ENCODE assay signal across 21 cellular contexts in the genomic region with DNA sequence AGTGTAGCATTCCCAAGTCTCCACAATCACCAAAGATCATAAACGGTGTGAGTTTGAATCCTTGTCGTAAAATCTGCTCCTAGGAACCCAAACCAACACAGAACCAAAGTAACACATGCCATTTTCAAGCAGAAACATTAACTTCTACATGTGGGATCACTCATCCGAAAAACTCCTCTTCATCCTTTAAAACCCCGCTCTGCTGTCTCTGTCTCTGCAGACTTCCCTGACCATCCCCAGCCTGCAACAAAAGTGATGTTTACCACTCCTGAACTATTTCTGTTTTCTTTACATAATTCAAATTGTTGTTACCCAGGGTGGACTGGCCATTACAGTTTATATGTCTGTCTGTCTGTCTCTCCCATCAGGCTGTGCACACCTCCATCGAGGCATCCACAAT. TPM values are rescaled to one million over a fixed set of nuclear protein-coding genes. Genes with fewer than 3 reads are reported as not detected.
DNase-seq lines count a peak whose midpoint lies in the region; ATAC-seq and TF ChIP-seq lines count a peak whose summit lies in the region.
"Had no signal": no experiment of that assay in that cellular context is flagged by ENCODE, and none has a peak within 500 bp of the region (broad histone marks: within the 10 kb centered on the region; RNA-seq: fewer than 3 reads in every experiment).

No MANE protein-coding gene starts in this region.

- no peaks in the 10 kb centered on the region for H3K27me3 ChIP-seq in mammary epithelial cell (ENCODE audit: insufficient read depth, low read length)
- no peaks in the 10 kb centered on the region for H3K27me3 ChIP-seq in stomach smooth muscle (ENCODE audit: control insufficient read depth in 1 of 2, insufficient read depth in 2 of 2, low read length in 2 of 2)
- H3K27me3 ChIP-seq: SJCRH30 had no signal

- dilution Hi-C loops in mammary epithelial cell (cut with HindIII; ENCODE audit: low sequenced_read_pairs), result no loop called here

- no peak for ATAC-seq in activated CD8-positive, alpha-beta memory T cell treated with anti-CD3 and anti-CD28 coated beads, Interleukin-2, amount 10 ng/mL, durations not matched to agents 7 days and 5 days

- BruUV-seq in MCF 10A (replicated peaks; lab: Mats Ljungman, UMichigan) (no TSS peak), mammary epithelial cell (replicated peaks; lab: Mats Ljungman, UMichigan) (no TSS peak)

- no peak overlapping the region for H2AFZ ChIP-seq in mammary epithelial cell (ENCODE audit: low read depth, low read length)

- whole genome bisulfite sequencing in mammary epithelial cell (ENCODE audit: low coverage, missing lambda C conversion rate), result 92% methylated on average over 5 of the region's 5 CpGs

- no peaks in the 10 kb centered on the region for H3K36me3 Mint-ChIP-seq in MCF 10A (ENCODE audit: insufficient read depth, unreplicated experiment)
- H3K36me3 Mint-ChIP-seq in activated CD8-positive, alpha-beta memory T cell treated with anti-CD3 and anti-CD28 coated beads, Interleukin-2, amount 10 ng/mL, durations not matched to agents 7 days and 5 days, result no peaks in the 10 kb centered on the region

- H3K27ac ChIP-seq in mammary epithelial cell (ENCODE audit: insufficient read depth, low read depth, low read length) (no peak overlapping the region), cingulate gyrus (ENCODE audit: low read depth, low read length) (peak overlapping the region; percentile 30), stomach smooth muscle (ENCODE audit: low read length) (peak overlapping the region; percentile 31)
- H3K27ac ChIP-seq: C4-2B, HL-60, SJCRH30 had no signal

- H3K9me3 ChIP-seq in mammary epithelial cell (replicated peaks; ENCODE audit: insufficient read depth, low read length), result no peaks in the 10 kb centered on the region
- no peaks in the 10 kb centered on the region for H3K9me3 ChIP-seq in stomach smooth muscle (ENCODE audit: control insufficient read depth in 2 of 2, low read length in 2 of 2)
- H3K9me3 ChIP-seq: SJCRH30 had no signal

- no peak for TF ChIP-seq CTCF in MCF 10A (IDR thresholded peaks at IDR 0.05; ENCODE audit: unreplicated experiment)
- TF ChIP-seq CTCF in mammary epithelial cell (conservative IDR thresholded peaks at IDR 0.05 in 1 of 2, IDR thresholded peaks at IDR 0.05 in 1 of 2; ENCODE audit: extremely low read depth in 1 of 2, insufficient read depth in 1 of 2, low read depth in 1 of 2, low read length in 2 of 2), result no peak

- intact Hi-C loops in MCF 10A (cut with micrococcal nuclease), result loop anchor here (5.0 to 10.0 kb wide), 2 partner anchors 91 to 153 kb away; no protein-coding TSS in a partner anchor
- intact Hi-C loops in mammary epithelial cell (cut with micrococcal nuclease), result no loop called here

- no peaks in the 10 kb centered on the region for H3K79me2 ChIP-seq in mammary epithelial cell (ENCODE audit: insufficient read depth, low read length)

- no peaks in the 10 kb centered on the region for H3K9me3 Mint-ChIP-seq in MCF 10A (ENCODE audit: unreplicated experiment)
- H3K9me3 Mint-ChIP-seq in activated CD8-positive, alpha-beta memory T cell treated with anti-CD3 and anti-CD28 coated beads, Interleukin-2, amount 10 ng/mL, durations not matched to agents 7 days and 5 days (ENCODE audit: low read depth), result peaks cover 2% of the 10 kb centered on the region

- CTCF ChIA-PET in MCF 10A (lab: Yijun Ruan, JAX) (interaction anchor here (1.3 kb wide), 2 partner anchors 90 to 202 kb away, joined by 3 read pairs; no protein-coding TSS in a partner anchor), mammary epithelial cell (lab: Charles Lee; ENCODE audit: low non-redundant PET) (no interaction called here)
- CTCF ChIA-PET in activated CD8-positive, alpha-beta memory T cell treated with anti-CD3 and anti-CD28 coated beads, Interleukin-2, amount 10 ng/mL, durations not matched to agents 7 days and 5 days (lab: Charles Lee), result no interaction called here

- peak overlapping the region; percentile 54 for H3K27ac Mint-ChIP-seq in MCF 10A (ENCODE audit: low read depth, unreplicated experiment)
- H3K27ac Mint-ChIP-seq in activated CD8-positive, alpha-beta memory T cell treated with anti-CD3 and anti-CD28 coated beads, Interleukin-2, amount 10 ng/mL, durations not matched to agents 7 days and 5 days, result no peak overlapping the region

- H3K36me3 ChIP-seq in mammary epithelial cell (ENCODE audit: insufficient read depth, low read length) (no peaks in the 10 kb centered on the region), stomach smooth muscle (ENCODE audit: control insufficient read depth in 2 of 2, insufficient read depth in 2 of 2, low read length in 2 of 2) (no peaks in the 10 kb centered on the region)
- H3K36me3 ChIP-seq: SJCRH30 had no signal

- in situ Hi-C loops in mammary epithelial cell (cut with MboI; ENCODE audit: low sequenced_read_pairs in 2 of 2), result no loop called here

- H3K9ac ChIP-seq in mammary epithelial cell (ENCODE audit: insufficient read depth, low read length) (no peak overlapping the region), stomach smooth muscle (ENCODE audit: low read length in 2 of 2) (no peak overlapping the region)

- DNase-seq in MCF 10A (ENCODE audit: unreplicated experiment) (no peak), mammary epithelial cell (no peak), inferior parietal cortex (ENCODE audit: extremely low spot score) (no peak)
- no peak for DNase-seq in activated effector memory CD4-positive, alpha-beta T cell treated with Interleukin-2 at 50 U/mL for 16 hours
- no peak for DNase-seq in activated CD8-positive, alpha-beta memory T cell treated with anti-CD3 and anti-CD28 coated beads, Interleukin-2, amount 10 ng/mL, durations not matched to agents 7 days and 5 days
- DNase-seq: 8988T; CD8-positive, alpha-beta memory T cell; H7; KG1; NCI-H1105; NCI-H2081; NCI-H2171; NCI-H345; NCI-H524; SJCRH30 had no signal

- H3K4me1 ChIP-seq in mammary epithelial cell (ENCODE audit: insufficient read depth, low read length) (peaks cover 16% of the 10 kb centered on the region), stomach smooth muscle (ENCODE audit: control insufficient read depth, insufficient read depth, low read length) (peaks cover 37% of the 10 kb centered on the region)
- H3K4me1 ChIP-seq: SJCRH30 had no signal

- H3K4me1 Mint-ChIP-seq in MCF 10A (ENCODE audit: insufficient read depth, unreplicated experiment), result peaks cover 47% of the 10 kb centered on the region
- no peaks in the 10 kb centered on the region for H3K4me1 Mint-ChIP-seq in activated CD8-positive, alpha-beta memory T cell treated with anti-CD3 and anti-CD28 coated beads, Interleukin-2, amount 10 ng/mL, durations not matched to agents 7 days and 5 days
- H3K4me1 Mint-ChIP-seq: CD8-positive, alpha-beta memory T cell had no signal

- H3K4me2 ChIP-seq in mammary epithelial cell (ENCODE audit: insufficient read depth, low read depth, low read length), result no peak overlapping the region

- no peak overlapping the region for H3K4me3 ChIP-seq in mammary epithelial cell (replicated peaks in 1 of 3; ENCODE audit: insufficient read depth in 1 of 3, low read depth in 2 of 3, low read length in 3 of 3)
- H3K4me3 ChIP-seq in stomach smooth muscle (ENCODE audit: low read length in 2 of 2), result no peak overlapping the region
- H3K4me3 ChIP-seq: SJCRH30 had no signal

- H3K27me3 Mint-ChIP-seq in MCF 10A (ENCODE audit: insufficient read depth, unreplicated experiment), result no peaks in the 10 kb centered on the region
- no peaks in the 10 kb centered on the region for H3K27me3 Mint-ChIP-seq in activated CD8-positive, alpha-beta memory T cell treated with anti-CD3 and anti-CD28 coated beads, Interleukin-2, amount 10 ng/mL, durations not matched to agents 7 days and 5 days

- no peak overlapping the region for H3K4me3 Mint-ChIP-seq in MCF 10A (ENCODE audit: unreplicated experiment)
- no peak overlapping the region for H3K4me3 Mint-ChIP-seq in activated CD8-positive, alpha-beta memory T cell treated with anti-CD3 and anti-CD28 coated beads, Interleukin-2, amount 10 ng/mL, durations not matched to agents 7 days and 5 days
- H3K4me3 Mint-ChIP-seq: CD8-positive, alpha-beta memory T cell had no signal

- H4K20me1 ChIP-seq in mammary epithelial cell (ENCODE audit: insufficient read depth, low read length), result no peaks in the 10 kb centered on the region

- POLR2A ChIA-PET in MCF 10A (lab: Yijun Ruan, JAX), result interaction anchor here (1.6 to 6.1 kb wide), 6 partner anchors 14 to 61 kb away, joined by 5 to 78 read pairs (median 13); no protein-coding TSS in a partner anchor

RNA-seq across cellular contexts. Expression of gene SLC1A2, which starts 54.0 kb away (rescaled TPM):
- total RNA-seq in MCF 10A (2022), result not detected in 2 replicates
- 1 to 10 TPM in 1 of 2 donors, under 1 TPM in 1; 0.09 to 2.7 TPM for total RNA-seq in mammary epithelial cell
- polyA plus RNA-seq in mammary epithelial cell, result not detected
- 0.05 TPM for polyA minus RNA-seq in mammary epithelial cell
- not detected for total RNA-seq in activated CD8-positive, alpha-beta memory T cell treated with anti-CD3 and anti-CD28 coated beads, Interleukin-2, amount 10 ng/mL, durations not matched to agents 7 days and 5 days
- total RNA-seq: CD8-positive, alpha-beta memory T cell; HT-29; OCI-LY7; SJCRH30 had no signal
